Comparison of ENCODE assay signal across 7 cellular contexts in genomic region chr12:105256431-105256830, GRCh38. TPM values are rescaled to one million over a fixed set of nuclear protein-coding genes. Genes with fewer than 3 reads are reported as not detected.
DNase-seq lines count a peak whose midpoint lies in the region; ATAC-seq and TF ChIP-seq lines count a peak whose summit lies in the region.
"Not testable (repeated sequence)": the region's sequence is repeated elsewhere in the genome, so short reads cannot be mapped to it uniquely, and the experiment has no call there.

No MANE protein-coding gene starts in this region.

- H3K27me3 ChIP-seq in PC-3 (ENCODE audit: low read length); skeletal muscle satellite cell (ENCODE audit: control insufficient read depth, insufficient read depth, low read length); tibial artery: not testable (repeated sequence)

- H3K9ac ChIP-seq in PC-3 (ENCODE audit: low read length), result not testable (repeated sequence)
- H3K9ac ChIP-seq in skeletal muscle satellite cell (ENCODE audit: low read depth, low read length), result peak overlapping the region; percentile 82

- ATAC-seq in PC-3, result not testable (repeated sequence)

- TF ChIP-seq CTCF in GM12873 (IDR thresholded peaks at IDR 0.05; ENCODE audit: insufficient read depth, low read depth, low read length, missing control alignments), result peak; percentile 3
- not testable (repeated sequence) for TF ChIP-seq CTCF in PC-3 (conservative IDR thresholded peaks at IDR 0.05; ENCODE audit: low read depth, low read length); WI38 (IDR thresholded peaks at IDR 0.05; ENCODE audit: low read depth, low read length); MCF 10A (IDR thresholded peaks at IDR 0.05; ENCODE audit: unreplicated experiment); tibial artery (IDR thresholded peaks at IDR 0.05)

- H3K36me3 Mint-ChIP-seq in MCF 10A (ENCODE audit: insufficient read depth, unreplicated experiment), result not testable (repeated sequence)

- not testable (repeated sequence) for H4K20me1 ChIP-seq in PC-3 (ENCODE audit: low read length)

- not testable (repeated sequence) for H3K9me3 ChIP-seq in PC-3 (ENCODE audit: low read length); skeletal muscle satellite cell (replicated peaks; ENCODE audit: low read length); tibial artery

- peak overlapping the region; percentile 15 for H3K4me3 Mint-ChIP-seq in MCF 10A (ENCODE audit: unreplicated experiment)

- H3K79me2 ChIP-seq in PC-3 (ENCODE audit: low read length), result not testable (repeated sequence)

- H3K4me2 ChIP-seq in PC-3 (ENCODE audit: low read length), result not testable (repeated sequence)
- peak overlapping the region; percentile 46 for H3K4me2 ChIP-seq in skeletal muscle satellite cell (ENCODE audit: low read length)

- not testable (repeated sequence) for DNase-seq in PC-3; MCF 10A (ENCODE audit: unreplicated experiment); tibial artery
- DNase-seq in islet precursor cell, result peak; percentile 15

- H3K36me3 ChIP-seq in PC-3 (ENCODE audit: low read depth, low read length); skeletal muscle satellite cell (ENCODE audit: insufficient read depth, low read length); tibial artery: not testable (repeated sequence)

- not testable (repeated sequence) for H2AFZ ChIP-seq in PC-3 (ENCODE audit: low read length)

- not testable (repeated sequence) for H3K4me3 ChIP-seq in PC-3 (ENCODE audit: low read length); tibial artery
- 0 out of 2 replicates have a peak overlapping the region, but pooled peaks have one; percentile 9 for H3K4me3 ChIP-seq in WI38 (ENCODE audit: low read depth, low read length)
- H3K4me3 ChIP-seq in skeletal muscle satellite cell (ENCODE audit: low read length), result peak overlapping the region; percentile 21

- H3F3A ChIP-seq in PC-3 (ENCODE audit: low read length, unreplicated experiment), result not testable (repeated sequence)

- intact Hi-C loops in PC-3 (cut with micrococcal nuclease); MCF 10A (cut with micrococcal nuclease); tibial artery (cut with DNase I; ENCODE audit: low total_unique reads): not testable (repeated sequence)

- H3K9me3 Mint-ChIP-seq in MCF 10A (ENCODE audit: unreplicated experiment), result not testable (repeated sequence)

- H3K9me2 ChIP-seq in PC-3 (replicated peaks; ENCODE audit: low read length), result not testable (repeated sequence)

- H3K27ac Mint-ChIP-seq in MCF 10A (ENCODE audit: low read depth, unreplicated experiment), result peak overlapping the region; percentile 92

- H3K4me1 Mint-ChIP-seq in MCF 10A (ENCODE audit: insufficient read depth, unreplicated experiment), result peaks cover 51% of the 10 kb centered on the region

- H3K27ac ChIP-seq in PC-3 (ENCODE audit: low read length) (peak overlapping the region; percentile 19; the same call in 1 of the 2 replicates), tibial artery (peak overlapping the region; percentile 64 to 69)

- H3K4me1 ChIP-seq in PC-3 (ENCODE audit: insufficient read depth, low read length) (peaks cover 40% of the 10 kb centered on the region), skeletal muscle satellite cell (ENCODE audit: control insufficient read depth, insufficient read depth, low read length) (peaks cover 62% of the 10 kb centered on the region), tibial artery (peaks cover 0 to 56% (median 27%) of the 10 kb centered on the region in 4 donors)

- CTCF ChIA-PET in PC-3 (lab: Charles Lee) (interaction anchor here (0.7 kb wide), 1 partner anchor 877 kb away, joined by 3 read pairs; no protein-coding TSS in a partner anchor), MCF 10A (lab: Yijun Ruan, JAX) (interaction anchor here (0.7 kb wide), 1 partner anchor 409 kb away, joined by 4 read pairs; no protein-coding TSS in a partner anchor)

- not testable (repeated sequence) for H3K27me3 Mint-ChIP-seq in MCF 10A (ENCODE audit: insufficient read depth, unreplicated experiment)

- POLR2A ChIA-PET in PC-3 (lab: Charles Lee; ENCODE audit: unreplicated experiment), result not testable (repeated sequence)
- POLR2A ChIA-PET in MCF 10A (lab: Yijun Ruan, JAX), result interaction anchor here (1.2 kb wide), 1 partner anchor 20 kb away, joined by 5 read pairs; the partner anchor contains the start of gene APPL2

- BruUV-seq in PC-3 (replicated peaks; lab: Mats Ljungman, UMichigan); MCF 10A (replicated peaks; lab: Mats Ljungman, UMichigan): not testable (repeated sequence)

RNA-seq across cellular contexts. Expression of gene APPL2, which starts 20.5 kb away (rescaled TPM):
- 36.2 and 42.2 TPM in 2 replicates for total RNA-seq in PC-3 (2014; rRNA removed)
- total RNA-seq in MCF 10A (2022), result 32.5 and 35.5 TPM in 2 replicates
- total RNA-seq in skeletal muscle satellite cell (2012; rRNA removed), result 26.9 and 36.5 TPM in 2 replicates
